1 cellular context compared by ENCODE assay signal in genomic region chr14:46051801-46052200, GRCh38.
TF ChIP-seq lines count a peak whose summit lies in the region.

No MANE protein-coding gene starts in this region.

TF ChIP-seq in IMR-90, 13 proteins besides CTCF, POLR2A, EP300 and RAD21 (continued from another document):
- no peak for TF ChIP-seq USF2 (IDR thresholded peaks at IDR 0.05; ENCODE audit: low read depth, low read length)
